ENCODE assay signal across 8 cellular contexts in the genomic region with DNA sequence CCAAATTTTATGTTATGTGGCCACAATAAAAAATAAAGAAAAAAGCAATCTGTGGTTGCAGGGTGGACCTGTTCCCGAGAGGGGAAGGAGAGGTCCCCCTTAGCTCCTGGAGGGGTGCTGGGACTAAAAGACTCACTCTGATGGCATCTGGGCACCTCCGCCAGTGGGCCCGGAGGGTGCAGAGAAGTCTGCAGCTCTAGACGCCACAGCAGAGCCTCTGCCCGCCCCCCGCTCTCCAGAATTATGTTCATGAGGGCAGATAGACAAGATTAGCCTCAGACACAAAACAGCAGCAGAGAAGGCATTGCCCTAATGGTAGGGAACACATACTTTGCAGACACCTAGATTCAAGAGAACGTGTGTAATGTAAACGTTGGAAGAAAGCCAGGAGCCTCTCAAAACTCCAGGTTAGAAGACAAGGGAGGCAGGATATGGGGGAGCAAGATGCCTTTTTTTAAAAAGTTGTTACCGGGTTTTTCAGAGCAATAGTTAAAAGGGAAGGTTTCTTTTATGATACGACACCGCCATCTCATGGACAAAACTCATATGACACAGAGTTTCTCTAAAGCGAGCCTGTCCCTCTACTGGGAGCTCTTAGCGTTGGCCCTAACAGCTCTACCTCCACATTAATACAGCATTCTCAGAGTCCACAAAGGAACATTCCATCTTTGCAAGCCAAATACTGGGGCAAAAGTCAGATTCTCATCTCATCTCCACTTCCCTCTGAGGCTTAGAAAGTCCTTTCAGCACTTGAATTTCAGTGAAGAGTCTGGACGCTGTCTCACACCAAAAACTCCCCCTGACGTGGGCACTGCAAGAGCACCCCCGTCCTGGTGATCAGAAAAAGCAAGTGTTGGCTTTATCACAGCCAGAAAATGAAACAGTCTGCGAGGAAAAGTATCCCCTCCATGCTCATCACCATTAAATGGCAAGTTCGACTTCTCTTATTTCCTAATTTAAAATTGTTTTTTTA. TPM values are rescaled to one million over a fixed set of nuclear protein-coding genes. Genes with fewer than 3 reads are reported as not detected.
DNase-seq lines count a peak whose midpoint lies in the region; ATAC-seq and TF ChIP-seq lines count a peak whose summit lies in the region.

No MANE protein-coding gene starts in this region.

- peak; percentile 76 for TF ChIP-seq CTCF in upper lobe of right lung (IDR thresholded peaks at IDR 0.05)

- H3K4me3 ChIP-seq in HAP-1, result no peak overlapping the region
- H3K4me3 ChIP-seq in upper lobe of right lung, result no peak overlapping the region

- H3K9me3 ChIP-seq in HAP-1 (no peaks in the 10 kb centered on the region), upper lobe of right lung (no peaks in the 10 kb centered on the region)

- H3K4me1 ChIP-seq in HAP-1, result peaks cover 4% of the 10 kb centered on the region
- no peaks in the 10 kb centered on the region for H3K4me1 ChIP-seq in upper lobe of right lung

- peak; percentile 61 for DNase-seq in DMS 273 treated with DMSO at 0.1 percent for 48 hours (lab: John Stamatoyannopoulos, UW)
- DNase-seq in HAP-1 (ENCODE audit: low spot score in 2 of 2), result peak; percentile 76 to 78
- peak; percentile 44 for DNase-seq in NCI-H226
- DNase-seq in activated CD4-positive, alpha-beta T cell treated with anti-CD3 and anti-CD28 coated beads, Interleukin-2, amount 50 U/mL, for 1 hour, result peak; percentile 34
- DNase-seq in erythroblast (lab: John Stamatoyannopoulos, UW), result peak; percentile 30 to 58
- peak; percentile 80 for DNase-seq in myocyte (ENCODE audit: low read depth)
- DNase-seq in upper lobe of right lung, result no peak

- H3K27me3 ChIP-seq in HAP-1 (ENCODE audit: low read depth) (peaks cover 2% of the 10 kb centered on the region; the same call in 1 of the 2 replicates), upper lobe of right lung (peaks cover 19% of the 10 kb centered on the region)

- H3K36me3 ChIP-seq in HAP-1 (replicated peaks), result no peaks in the 10 kb centered on the region
- H3K36me3 ChIP-seq in upper lobe of right lung, result no peaks in the 10 kb centered on the region

- ATAC-seq in upper lobe of right lung (peak; percentile 93), GM21528 (IDR thresholded peaks at IDR 0.05; ENCODE audit: low FRiP score, unreplicated experiment) (no peak)

- intact Hi-C loops in upper lobe of right lung (cut with DNase I), result no loop called here

- in situ Hi-C loops in HAP-1 (cut with MboI; ENCODE audit: low sequenced_read_pairs), result no loop called here

- TF ChIP-seq POLR2A in erythroblast (IDR thresholded peaks at IDR 0.05; ENCODE audit: low read length), result no peak

- no peak overlapping the region for H3K27ac ChIP-seq in upper lobe of right lung

RNA-seq across cellular contexts. Expression of gene FOXF2, which starts 47.2 kb away (rescaled TPM):
- total RNA-seq in myocyte, result not detected in 2 replicates
- not detected for polyA plus RNA-seq in myocyte (2012)
- 15.7 TPM for total RNA-seq in upper lobe of right lung

Comparison
In these comparisons a context has a peak if more than half of its experiments do, and no peak if none do; other contexts are left out.
1. RNA of gene FOXF2, which starts 47.2 kb away (total RNA-seq): 15.7 TPM in upper lobe of right lung (single experiment); not detected in myocyte; every median in the first group is over 10 times any median in the second.